ENCODE assay signal across 14 cellular contexts in the genomic region with DNA sequence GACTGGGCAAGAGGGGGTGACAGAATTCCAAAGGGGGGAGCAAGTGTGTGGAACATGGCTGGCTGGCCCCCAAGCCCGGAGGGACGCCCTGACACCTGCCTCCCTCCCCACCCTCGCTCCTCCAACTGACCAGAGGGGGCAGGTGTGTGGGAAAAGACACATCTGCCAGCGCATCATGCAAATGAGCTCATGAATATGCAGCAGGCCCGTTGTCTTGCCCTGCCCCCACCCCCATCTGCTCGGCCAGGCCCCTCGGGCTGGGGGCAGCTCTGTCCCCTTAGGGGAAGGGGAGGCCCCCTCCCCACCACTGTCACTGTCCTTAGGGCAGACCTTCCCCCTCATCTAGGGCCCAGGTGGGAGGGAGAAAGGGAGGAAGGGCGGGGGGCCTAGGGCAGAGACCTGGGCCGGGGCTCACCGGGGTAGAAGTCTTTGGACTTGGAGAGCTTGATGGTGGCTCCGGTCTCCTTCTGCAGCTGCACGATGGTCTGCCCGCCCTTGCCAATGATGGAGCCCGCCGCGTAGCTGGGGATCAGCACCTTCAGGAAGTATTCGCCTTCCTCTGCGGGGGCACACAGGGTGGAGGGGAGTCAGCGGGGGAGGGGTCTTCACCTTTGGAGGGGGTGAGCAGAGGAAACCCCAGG. TPM values are rescaled to one million over a fixed set of nuclear protein-coding genes. Genes with fewer than 3 reads are reported as not detected.
DNase-seq lines count a peak whose midpoint lies in the region; ATAC-seq, FAIRE-seq and TF ChIP-seq lines count a peak whose summit lies in the region.
"Had no signal": no experiment of that assay in that cellular context is flagged by ENCODE, and none has a peak within 500 bp of the region (broad histone marks: within the 10 kb centered on the region; RNA-seq: fewer than 3 reads in every experiment).

No MANE protein-coding gene starts in this region.

- no peaks in the 10 kb centered on the region for H3K9me2 ChIP-seq in OCI-LY7 (ENCODE audit: insufficient read depth, low read length)

- TF ChIP-seq EP300 in HepG2 (IDR thresholded peaks at IDR 0.05; ENCODE audit: low read depth in 2 of 2, low read length in 2 of 2) (no peak), HepG2 (CRISPR knock-in tag; IDR thresholded peaks at IDR 0.05; ENCODE audit: borderline replicate concordance) (no peak), upper lobe of left lung (IDR thresholded peaks at IDR 0.05) (no peak)

- TF ChIP-seq POLR2A in HepG2 (IDR thresholded peaks at IDR 0.05; ENCODE audit: insufficient read depth in 1 of 2, low read depth in 2 of 2, low read length in 2 of 2) (no peak), right lobe of liver (IDR thresholded peaks at IDR 0.05) (no peak), upper lobe of left lung (IDR thresholded peaks at IDR 0.05) (no peak)

- no peaks in the 10 kb centered on the region for H3K9me3 ChIP-seq in HepG2 (ENCODE audit: low read length)
- H3K9me3 ChIP-seq in right lobe of liver = no peaks in the 10 kb centered on the region
- H3K9me3 ChIP-seq in OCI-LY7 (ENCODE audit: low read length) = no peaks in the 10 kb centered on the region
- no peaks in the 10 kb centered on the region for H3K9me3 ChIP-seq in upper lobe of left lung

- no peaks in the 10 kb centered on the region for H3K4me1 ChIP-seq in HepG2 (ENCODE audit: insufficient read depth, low read length)
- H3K4me1 ChIP-seq in right lobe of liver = no peaks in the 10 kb centered on the region
- peaks cover 5% of the 10 kb centered on the region for H3K4me1 ChIP-seq in OCI-LY7 (ENCODE audit: insufficient read depth, low read length, poor library complexity, severe bottlenecking)
- peaks cover 19 to 36% (median 30%) of the 10 kb centered on the region in 4 donors for H3K4me1 ChIP-seq in upper lobe of left lung

- no peak overlapping the region for H3K9ac ChIP-seq in HepG2 (ENCODE audit: insufficient read depth, low read depth, low read length)

- BruUV-seq in HepG2 (replicated peaks; lab: Mats Ljungman, UMichigan) = no TSS peak
- BruUV-seq in OCI-LY7 (replicated peaks; lab: Mats Ljungman, UMichigan) = no TSS peak

- H2AFZ ChIP-seq in HepG2 (ENCODE audit: low read length) = no peak overlapping the region
- H2AFZ ChIP-seq in OCI-LY7 (ENCODE audit: low read length) = no peak overlapping the region

- TF ChIP-seq RAD21 in HepG2 (CRISPR knock-in tag; IDR thresholded peaks at IDR 0.05) = no peak

- no peak for FAIRE-seq in HepG2 (lab: Jason Lieb, UNC)

- intact Hi-C loops in HepG2 (cut with micrococcal nuclease; ENCODE audit: unreplicated experiment) = no loop called here
- intact Hi-C loops in right lobe of liver (cut with DNase I) = no loop called here
- intact Hi-C loops in OCI-LY7 (cut with micrococcal nuclease; ENCODE audit: unreplicated experiment) = no loop called here

- ATAC-seq in HepG2 (peak; percentile 41; the same call in 1 of the 3 replicates), right lobe of liver (no peak), upper lobe of left lung (ENCODE audit: low FRiP score in 2 of 2) (no peak)
- ATAC-seq: activated CD8-positive, alpha-beta T cell treated with anti-CD3 and anti-CD28 coated beads for 36 hours had no signal

- no peak overlapping the region for H3K27ac ChIP-seq in HepG2 (ENCODE audit: extremely low read length, insufficient read depth, low read length)
- H3K27ac ChIP-seq in right lobe of liver = no peak overlapping the region
- H3K27ac ChIP-seq in OCI-LY7 (ENCODE audit: low read depth, low read length, poor library complexity, severe bottlenecking) = no peak overlapping the region
- H3K27ac ChIP-seq in upper lobe of left lung = peak overlapping the region; percentile 74 to 87 (median 80)

- WGBS in HepG2 (ENCODE audit: low lambda C conversion rate) = 2% methylated on average over 7 of the region's 19 CpGs
- 4% methylated on average over 6 of the region's 19 CpGs for WGBS in right lobe of liver (ENCODE audit: insufficient coverage, low coverage, low lambda C conversion rate, missing lambda C conversion rate)
- WGBS in upper lobe of left lung, 2 donors = 13 to 24% methylated on average over 10 to 13 of the region's 19 CpGs

- H3K79me2 ChIP-seq in HepG2 (ENCODE audit: insufficient read depth, low read length) (no peaks in the 10 kb centered on the region), OCI-LY7 (ENCODE audit: insufficient read depth, low read depth, low read length) (no peaks in the 10 kb centered on the region)

- no peak overlapping the region for H3K4me3 ChIP-seq in HepG2 (replicated peaks in 1 of 3; ENCODE audit: insufficient read depth in 1 of 3, low read depth in 2 of 3, low read length in 3 of 3)
- no peak overlapping the region for H3K4me3 ChIP-seq in right lobe of liver
- no peak overlapping the region for H3K4me3 ChIP-seq in OCI-LY7 (ENCODE audit: low read depth, low read length, poor library complexity, severe bottlenecking)
- H3K4me3 ChIP-seq in upper lobe of left lung = no peak overlapping the region

- peak overlapping the region; percentile 98 for H3K27ac Mint-ChIP-seq in glutamatergic neuron (ENCODE audit: unreplicated experiment)
- H3K27ac Mint-ChIP-seq: activated CD8-positive, alpha-beta T cell treated with anti-CD3 and anti-CD28 coated beads for 36 hours had no signal

- H3K36me3 Mint-ChIP-seq in glutamatergic neuron (ENCODE audit: unreplicated experiment) = peaks cover 23% of the 10 kb centered on the region

- peaks cover 45% of the 10 kb centered on the region for H3K4me1 Mint-ChIP-seq in glutamatergic neuron (ENCODE audit: low read depth, unreplicated experiment)

- peaks cover 33% of the 10 kb centered on the region for H3K27me3 Mint-ChIP-seq in glutamatergic neuron (ENCODE audit: unreplicated experiment)

- no peaks in the 10 kb centered on the region for H3K36me3 ChIP-seq in HepG2 (replicated peaks in 1 of 2; ENCODE audit: control insufficient read depth in 1 of 2, insufficient read depth in 2 of 2, low read length in 2 of 2)
- no peaks in the 10 kb centered on the region for H3K36me3 ChIP-seq in right lobe of liver
- no peaks in the 10 kb centered on the region for H3K36me3 ChIP-seq in OCI-LY7 (ENCODE audit: insufficient read depth, low read length)
- H3K36me3 ChIP-seq in upper lobe of left lung = no peaks in the 10 kb centered on the region

- H3K27me3 ChIP-seq in HepG2 (ENCODE audit: control insufficient read depth in 1 of 2, insufficient read depth in 2 of 2, low read length in 2 of 2) (peaks cover 3 to 34% of the 10 kb centered on the region in 2 experiments; a peak in 2 of 5 replicates), right lobe of liver (no peaks in the 10 kb centered on the region), upper lobe of left lung (no peaks in the 10 kb centered on the region)

- CTCF ChIA-PET in HepG2 (lab: Yijun Ruan, JAX; ENCODE audit: low intra/inter-chr PET ratio, low total read pairs) (no interaction called here), OCI-LY7 (lab: Charles Lee; ENCODE audit: unreplicated experiment) (no interaction called here)

- H4K20me1 ChIP-seq in HepG2 (ENCODE audit: insufficient read depth, low read length) (no peaks in the 10 kb centered on the region), OCI-LY7 (ENCODE audit: insufficient read depth, low read length) (no peaks in the 10 kb centered on the region)

- peaks cover 19% of the 10 kb centered on the region for H3K9me3 Mint-ChIP-seq in glutamatergic neuron (ENCODE audit: unreplicated experiment)
- H3K9me3 Mint-ChIP-seq: activated CD8-positive, alpha-beta T cell treated with anti-CD3 and anti-CD28 coated beads for 36 hours; central memory CD8-positive, alpha-beta T cell had no signal

- DNase-seq in HepG2 (ENCODE audit: low spot score) (no peak), right lobe of liver (no peak), OCI-LY7 (ENCODE audit: low spot score) (no peak), glutamatergic neuron (peak; percentile 80), upper lobe of left lung (peak in 1 of 2 donors; percentile 43), germinal center (ENCODE audit: low spot score) (no peak), epidermal melanocyte (ENCODE audit: insufficient read length, low spot score) (no peak), NOMO-1 (lab: John Stamatoyannopoulos, UW; ENCODE audit: unreplicated experiment in 2 of 2) (no peak)
- DNase-seq: activated CD8-positive, alpha-beta T cell treated with anti-CD3 and anti-CD28 coated beads for 36 hours; activated gamma-delta T cell; EL; NCI-H2029 treated with DMSO at 0.1 percent for 48 hours had no signal

- POLR2A ChIA-PET in HepG2 (lab: Yijun Ruan, JAX) (no interaction called here), OCI-LY7 (lab: Charles Lee) (interaction anchor here (0.6 kb wide), 1 partner anchor 14 kb away, joined by 5 read pairs; no protein-coding TSS in a partner anchor)

- in situ Hi-C loops in HepG2 (cut with HindIII; ENCODE audit: extremely low pct_ligation_motif_present, low pct_unique_long_range_greater_than_20kb) = no loop called here

- H3K4me2 ChIP-seq in HepG2 (ENCODE audit: low read depth, low read length) (no peak overlapping the region), OCI-LY7 (ENCODE audit: low read length) (peak overlapping the region; percentile 35; the same call in 1 of the 2 replicates)

- peak overlapping the region; percentile 76 for H3K4me3 Mint-ChIP-seq in glutamatergic neuron (ENCODE audit: unreplicated experiment)
- H3K4me3 Mint-ChIP-seq: activated CD8-positive, alpha-beta T cell treated with anti-CD3 and anti-CD28 coated beads for 36 hours; central memory CD8-positive, alpha-beta T cell had no signal

- no peak for TF ChIP-seq CTCF in HepG2 (CRISPR knock-in tag; IDR thresholded peaks at IDR 0.05)
- no peak for TF ChIP-seq CTCF in right lobe of liver (IDR thresholded peaks at IDR 0.05)
- TF ChIP-seq CTCF in OCI-LY7 (conservative IDR thresholded peaks at IDR 0.05; ENCODE audit: low read length) = 0 out of 2 replicates have a peak, but pooled peaks have one; percentile 11
- peak; percentile 30 for TF ChIP-seq CTCF in glutamatergic neuron (IDR thresholded peaks at IDR 0.05; ENCODE audit: partially characterized antibody, unreplicated experiment)
- no peak for TF ChIP-seq CTCF in upper lobe of left lung (IDR thresholded peaks at IDR 0.05)

RNA-seq across cellular contexts. Expression of gene NOVA2, which starts 12.9 kb away (rescaled TPM):
- not detected in 2 replicates for total RNA-seq in HepG2 (2016; rRNA removed; fragmentation: Illumina TruSeq; extraction: Trizol)
- total RNA-seq in HepG2 (2016; cell fraction: cytosol; rRNA removed; fragmentation: Illumina TruSeq; extraction: Trizol; ENCODE audit: low read depth) = not detected in 2 replicates
- not detected in 2 replicates for total RNA-seq in HepG2 (2016; cell fraction: insoluble cytoplasmic fraction; rRNA removed; fragmentation: Illumina TruSeq; extraction: Trizol)
- not detected in 2 replicates for total RNA-seq in HepG2 (2016; cell fraction: membrane; rRNA removed; fragmentation: Illumina TruSeq; extraction: Trizol)
- total RNA-seq in HepG2 (2016; cell fraction: nucleus; rRNA removed; fragmentation: Illumina TruSeq; extraction: Trizol) = not detected in 2 replicates
- not detected in 2 replicates for polyA plus RNA-seq in HepG2 (2011; rRNA removed)
- not detected in 2 replicates for polyA plus RNA-seq in HepG2 (2011; cell fraction: cytosol; rRNA removed)
- not detected in 2 replicates for polyA plus RNA-seq in HepG2 (2011; cell fraction: nucleus; rRNA removed)
- not detected in 2 replicates for polyA plus RNA-seq in HepG2 (2012)
- polyA plus RNA-seq in HepG2 (2016; cell fraction: cytosol; fragmentation: Illumina TruSeq; extraction: Trizol; ENCODE audit: low read depth) = not detected in 2 replicates
- not detected in 2 replicates for polyA plus RNA-seq in HepG2 (2016; cell fraction: insoluble cytoplasmic fraction; fragmentation: Illumina TruSeq; extraction: Trizol; ENCODE audit: low read depth)
- polyA plus RNA-seq in HepG2 (2016; cell fraction: membrane; fragmentation: Illumina TruSeq; extraction: Trizol; ENCODE audit: low read depth) = not detected in 2 replicates
- not detected in 2 replicates for polyA plus RNA-seq in HepG2 (2016; cell fraction: nucleus; fragmentation: Illumina TruSeq; extraction: Trizol; ENCODE audit: insufficient read depth, low read depth)
- polyA minus RNA-seq in HepG2 (2011; rRNA and poly(A)+ RNA removed; ENCODE audit: low replicate concordance) = not detected in 2 replicates
- not detected in 2 replicates for polyA minus RNA-seq in HepG2 (2011; cell fraction: cytosol; rRNA and poly(A)+ RNA removed)
- polyA minus RNA-seq in HepG2 (2011; cell fraction: nucleus; rRNA and poly(A)+ RNA removed) = not detected in 2 replicates
- 1 to 10 TPM in 2 of 6 experiments, under 1 TPM in 4; 0.66 to 2.5 (median 0.85) TPM for total RNA-seq in right lobe of liver
- not detected in 2 replicates for total RNA-seq in OCI-LY7 (2014; rRNA removed; shearing (Covaris generic))
- total RNA-seq in OCI-LY7 (2022) = 0.19 and 0.30 TPM in 2 replicates
- 163 TPM for total RNA-seq in glutamatergic neuron (ENCODE audit: unreplicated experiment)
- total RNA-seq in upper lobe of left lung = 10 to 100 TPM in 4 of 6 donors, 1 to 10 TPM in 2; 4.7 to 19.0 (median 13.9) TPM
- total RNA-seq: activated CD8-positive, alpha-beta T cell treated with anti-CD3 and anti-CD28 coated beads for 36 hours had no signal

RNA-seq across cellular contexts. Expression of gene CCDC61, which starts 34.6 kb away (rescaled TPM):
- total RNA-seq in HepG2 (2016; rRNA removed; fragmentation: Illumina TruSeq; extraction: Trizol) (3.3 and 4.2 TPM in 2 replicates), right lobe of liver (1 to 10 TPM; 5.8 to 9.7 (median 8.1) TPM), OCI-LY7 (2022) (20.1 and 23.0 TPM in 2 replicates), glutamatergic neuron (ENCODE audit: unreplicated experiment) (33.5 TPM), upper lobe of left lung (10 to 100 TPM in 5 of 6 donors, 1 to 10 TPM in 1; 5.9 to 28.3 (median 20.3) TPM)
- 0.53 and 0.71 TPM in 2 replicates for total RNA-seq in HepG2 (2016; cell fraction: cytosol; rRNA removed; fragmentation: Illumina TruSeq; extraction: Trizol; ENCODE audit: low read depth)
- total RNA-seq in HepG2 (2016; cell fraction: insoluble cytoplasmic fraction; rRNA removed; fragmentation: Illumina TruSeq; extraction: Trizol) = 2.2 and 3.8 TPM in 2 replicates
- 0.74 and 1.1 TPM in 2 replicates for total RNA-seq in HepG2 (2016; cell fraction: membrane; rRNA removed; fragmentation: Illumina TruSeq; extraction: Trizol)
- total RNA-seq in HepG2 (2016; cell fraction: nucleus; rRNA removed; fragmentation: Illumina TruSeq; extraction: Trizol) = 4.0 and 4.2 TPM in 2 replicates
- polyA plus RNA-seq in HepG2 (2011; rRNA removed) = 4.9 and 6.0 TPM in 2 replicates
- polyA plus RNA-seq in HepG2 (2011; cell fraction: cytosol; rRNA removed) = 3.1 and 4.4 TPM in 2 replicates
- polyA plus RNA-seq in HepG2 (2011; cell fraction: nucleus; rRNA removed) = 22.6 and 26.0 TPM in 2 replicates
- 4.4 and 5.7 TPM in 2 replicates for polyA plus RNA-seq in HepG2 (2012)
- polyA plus RNA-seq in HepG2 (2016; cell fraction: cytosol; fragmentation: Illumina TruSeq; extraction: Trizol; ENCODE audit: low read depth) = 0.61 and 0.75 TPM in 2 replicates
- 4.7 and 5.4 TPM in 2 replicates for polyA plus RNA-seq in HepG2 (2016; cell fraction: insoluble cytoplasmic fraction; fragmentation: Illumina TruSeq; extraction: Trizol; ENCODE audit: low read depth)
- polyA plus RNA-seq in HepG2 (2016; cell fraction: membrane; fragmentation: Illumina TruSeq; extraction: Trizol; ENCODE audit: low read depth) = 0.81 and 1.2 TPM in 2 replicates
- polyA plus RNA-seq in HepG2 (2016; cell fraction: nucleus; fragmentation: Illumina TruSeq; extraction: Trizol; ENCODE audit: insufficient read depth, low read depth) = 12.9 and 13.8 TPM in 2 replicates
- polyA minus RNA-seq in HepG2 (2011; rRNA and poly(A)+ RNA removed; ENCODE audit: low replicate concordance) = 4.8 and 6.4 TPM in 2 replicates
- polyA minus RNA-seq in HepG2 (2011; cell fraction: cytosol; rRNA and poly(A)+ RNA removed) = 1.9 and 2.6 TPM in 2 replicates
- 8.2 and 9.9 TPM in 2 replicates for polyA minus RNA-seq in HepG2 (2011; cell fraction: nucleus; rRNA and poly(A)+ RNA removed)
- 14.2 and 15.3 TPM in 2 replicates for total RNA-seq in OCI-LY7 (2014; rRNA removed; shearing (Covaris generic))

RNA-seq across cellular contexts. Expression of gene NANOS2, which starts 46.1 kb away (rescaled TPM):
- not detected in 2 replicates for total RNA-seq in HepG2 (2016; rRNA removed; fragmentation: Illumina TruSeq; extraction: Trizol)
- not detected in 2 replicates for total RNA-seq in HepG2 (2016; cell fraction: cytosol; rRNA removed; fragmentation: Illumina TruSeq; extraction: Trizol; ENCODE audit: low read depth)
- total RNA-seq in HepG2 (2016; cell fraction: insoluble cytoplasmic fraction; rRNA removed; fragmentation: Illumina TruSeq; extraction: Trizol) = not detected in 2 replicates
- not detected in 2 replicates for total RNA-seq in HepG2 (2016; cell fraction: membrane; rRNA removed; fragmentation: Illumina TruSeq; extraction: Trizol)
- not detected in 2 replicates for total RNA-seq in HepG2 (2016; cell fraction: nucleus; rRNA removed; fragmentation: Illumina TruSeq; extraction: Trizol)
- not detected in 2 replicates for polyA plus RNA-seq in HepG2 (2011; rRNA removed)
- not detected in 2 replicates for polyA plus RNA-seq in HepG2 (2011; cell fraction: cytosol; rRNA removed)
- 0.07 TPM in 1 of 2 replicates, not detected in the other for polyA plus RNA-seq in HepG2 (2011; cell fraction: nucleus; rRNA removed)
- polyA plus RNA-seq in HepG2 (2012) = not detected in 2 replicates
- not detected in 2 replicates for polyA plus RNA-seq in HepG2 (2016; cell fraction: cytosol; fragmentation: Illumina TruSeq; extraction: Trizol; ENCODE audit: low read depth)
- polyA plus RNA-seq in HepG2 (2016; cell fraction: insoluble cytoplasmic fraction; fragmentation: Illumina TruSeq; extraction: Trizol; ENCODE audit: low read depth) = not detected in 2 replicates
- polyA plus RNA-seq in HepG2 (2016; cell fraction: membrane; fragmentation: Illumina TruSeq; extraction: Trizol; ENCODE audit: low read depth) = not detected in 2 replicates
- not detected in 2 replicates for polyA plus RNA-seq in HepG2 (2016; cell fraction: nucleus; fragmentation: Illumina TruSeq; extraction: Trizol; ENCODE audit: insufficient read depth, low read depth)
- not detected in 2 replicates for polyA minus RNA-seq in HepG2 (2011; rRNA and poly(A)+ RNA removed; ENCODE audit: low replicate concordance)
- not detected in 2 replicates for polyA minus RNA-seq in HepG2 (2011; cell fraction: cytosol; rRNA and poly(A)+ RNA removed)
- polyA minus RNA-seq in HepG2 (2011; cell fraction: nucleus; rRNA and poly(A)+ RNA removed) = not detected in 2 replicates
- total RNA-seq in right lobe of liver = not detected
- total RNA-seq in OCI-LY7 (2014; rRNA removed; shearing (Covaris generic)) = not detected in 2 replicates
- total RNA-seq in OCI-LY7 (2022) = not detected in 2 replicates
- total RNA-seq in glutamatergic neuron (ENCODE audit: unreplicated experiment) = not detected
- not detected for total RNA-seq in upper lobe of left lung
- total RNA-seq: activated CD8-positive, alpha-beta T cell treated with anti-CD3 and anti-CD28 coated beads for 36 hours had no signal
- polyA plus RNA-seq: esophagus had no signal

RNA-seq across cellular contexts. Expression of gene MYPOP, which starts 58.3 kb away (rescaled TPM):
- total RNA-seq in HepG2 (2016; rRNA removed; fragmentation: Illumina TruSeq; extraction: Trizol) (2.7 TPM in 2 replicates), right lobe of liver (1 to 10 TPM; 2.5 to 5.2 (median 3.9) TPM), OCI-LY7 (2022) (15.6 and 16.1 TPM in 2 replicates), glutamatergic neuron (ENCODE audit: unreplicated experiment) (7.1 TPM), upper lobe of left lung (10 to 100 TPM in 2 of 6 donors, 1 to 10 TPM in 4; 2.3 to 13.6 (median 9.2) TPM)
- total RNA-seq in HepG2 (2016; cell fraction: cytosol; rRNA removed; fragmentation: Illumina TruSeq; extraction: Trizol; ENCODE audit: low read depth) = 4.3 and 5.1 TPM in 2 replicates
- 1.9 and 2.9 TPM in 2 replicates for total RNA-seq in HepG2 (2016; cell fraction: insoluble cytoplasmic fraction; rRNA removed; fragmentation: Illumina TruSeq; extraction: Trizol)
- 9.0 and 9.5 TPM in 2 replicates for total RNA-seq in HepG2 (2016; cell fraction: membrane; rRNA removed; fragmentation: Illumina TruSeq; extraction: Trizol)
- total RNA-seq in HepG2 (2016; cell fraction: nucleus; rRNA removed; fragmentation: Illumina TruSeq; extraction: Trizol) = 2.3 and 2.8 TPM in 2 replicates
- 2.2 and 2.3 TPM in 2 replicates for polyA plus RNA-seq in HepG2 (2011; rRNA removed)
- 1.5 and 1.6 TPM in 2 replicates for polyA plus RNA-seq in HepG2 (2011; cell fraction: cytosol; rRNA removed)
- 5.0 and 5.9 TPM in 2 replicates for polyA plus RNA-seq in HepG2 (2011; cell fraction: nucleus; rRNA removed)
- 5.1 and 6.0 TPM in 2 replicates for polyA plus RNA-seq in HepG2 (2012)
- polyA plus RNA-seq in HepG2 (2016; cell fraction: cytosol; fragmentation: Illumina TruSeq; extraction: Trizol; ENCODE audit: low read depth) = 21.8 and 22.7 TPM in 2 replicates
- polyA plus RNA-seq in HepG2 (2016; cell fraction: insoluble cytoplasmic fraction; fragmentation: Illumina TruSeq; extraction: Trizol; ENCODE audit: low read depth) = 6.5 and 9.2 TPM in 2 replicates
- polyA plus RNA-seq in HepG2 (2016; cell fraction: membrane; fragmentation: Illumina TruSeq; extraction: Trizol; ENCODE audit: low read depth) = 27.3 and 32.0 TPM in 2 replicates
- polyA plus RNA-seq in HepG2 (2016; cell fraction: nucleus; fragmentation: Illumina TruSeq; extraction: Trizol; ENCODE audit: insufficient read depth, low read depth) = 16.7 and 17.0 TPM in 2 replicates
- polyA minus RNA-seq in HepG2 (2011; rRNA and poly(A)+ RNA removed; ENCODE audit: low replicate concordance) = 0.23 and 1.9 TPM in 2 replicates
- polyA minus RNA-seq in HepG2 (2011; cell fraction: cytosol; rRNA and poly(A)+ RNA removed) = 2.7 and 2.8 TPM in 2 replicates
- 2.4 TPM in 2 replicates for polyA minus RNA-seq in HepG2 (2011; cell fraction: nucleus; rRNA and poly(A)+ RNA removed)
- total RNA-seq in OCI-LY7 (2014; rRNA removed; shearing (Covaris generic)) = 5.2 and 5.3 TPM in 2 replicates

Comparison
In these comparisons a context has a peak if more than half of its experiments do, and no peak if none do; other contexts are left out.
1. H3K27ac ChIP-seq: peak in upper lobe of left lung (4 of 4); none in HepG2 (single experiment), right lobe of liver (0 of 3) and OCI-LY7 (single experiment).
2. CTCF ChIP-seq: peak in OCI-LY7 (single experiment) and glutamatergic neuron (single experiment); none in HepG2 (single experiment), right lobe of liver (0 of 4) and upper lobe of left lung (0 of 6).